1 cellular context compared by ENCODE assay signal in the genomic region with DNA sequence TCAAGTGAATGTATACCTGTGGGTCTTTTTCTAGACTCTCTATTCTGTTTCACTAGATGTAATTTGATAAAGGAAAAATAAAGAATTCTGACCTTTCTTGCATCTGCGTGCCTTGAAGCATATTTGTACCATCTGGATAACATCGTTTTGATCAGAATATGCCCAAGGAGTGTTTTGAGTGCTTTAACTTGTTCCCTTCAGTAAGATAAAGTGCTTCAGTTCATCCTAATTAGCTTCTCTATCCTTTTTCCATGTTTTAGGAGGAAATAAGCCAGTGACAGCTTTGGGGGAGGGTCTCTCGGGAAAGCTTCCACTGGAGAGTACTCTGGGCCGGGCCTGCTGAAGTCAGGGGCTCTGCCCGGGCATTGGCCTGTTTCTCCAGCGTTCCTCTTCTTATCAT.
TF ChIP-seq lines count a peak whose summit lies in the region.

No MANE protein-coding gene starts in this region.

TF ChIP-seq in IMR-90, 13 proteins besides CTCF, POLR2A, EP300 and RAD21 (continued from another document):
- TF ChIP-seq MAZ (IDR thresholded peaks at IDR 0.05; ENCODE audit: borderline replicate concordance, low read depth, low read length), result no peak
- no peak for TF ChIP-seq RCOR1 (IDR thresholded peaks at IDR 0.05; ENCODE audit: insufficient replicate concordance, low read length)
- no peak for TF ChIP-seq ELK1 (IDR thresholded peaks at IDR 0.05; ENCODE audit: borderline replicate concordance, low read depth, low read length)
- no peak for TF ChIP-seq MXI1 (IDR thresholded peaks at IDR 0.05; ENCODE audit: borderline replicate concordance, low read depth, low read length)
- TF ChIP-seq CHD1 (IDR thresholded peaks at IDR 0.05; ENCODE audit: low read depth, low read length), result no peak
